28 cellular contexts compared by ENCODE assay signal in genomic region chr17:37118738-37119137, GRCh38.
"Had no signal": no experiment of that assay in that cellular context is flagged by ENCODE, and none has a peak within 500 bp of the region (broad histone marks: within the 10 kb centered on the region; RNA-seq: fewer than 3 reads in every experiment).

No MANE protein-coding gene starts in this region.

- H3K4me1 ChIP-seq: gastrocnemius medialis, right atrium auricular region, uterus had no signal

- H3K27me3 ChIP-seq: dorsolateral prefrontal cortex, gastrocnemius medialis, hepatocyte, right atrium auricular region, uterus had no signal

- H3K9ac ChIP-seq: parathyroid adenoma had no signal

- H3K4me1 Mint-ChIP-seq: activated B cell treated with CpG ODN at 0.5 μM for 24 hours; activated naive CD4-positive, alpha-beta T cell treated with anti-CD3 and anti-CD28 coated beads, Interleukin-2, amount 50 U/mL, for 24 hours; activated naive CD8-positive, alpha-beta T cell treated with anti-CD3 and anti-CD28 coated beads, Interleukin-2, amount 50 U/mL, for 24 hours; central memory CD8-positive, alpha-beta T cell; naive B cell had no signal

- H3K9me3 Mint-ChIP-seq: activated B cell treated with CpG ODN at 0.5 μM for 24 hours; activated CD8-positive, alpha-beta T cell treated with anti-CD3 and anti-CD28 coated beads for 36 hours; activated naive CD4-positive, alpha-beta T cell treated with anti-CD3 and anti-CD28 coated beads, Interleukin-2, amount 50 U/mL, for 24 hours; activated naive CD8-positive, alpha-beta T cell treated with anti-CD3 and anti-CD28 coated beads, Interleukin-2, amount 50 U/mL, for 24 hours; activated T-cell treated with anti-CD3 and anti-CD28 coated beads, Interleukin-2, amount 50 U/mL, for 4 hours; activated T-helper 2 cell treated with anti-CD3 and anti-CD28 coated beads, Interferon-gamma antibody, Interleukin-2, Interleukin-4, amounts not matched to agents 10 μg/mL and 5 μg/mL and 100 μg/mL, durations not matched to agents 14 hours and 24 hours and 36 hours; central memory CD8-positive, alpha-beta T cell; mesothelial cell of epicardium; naive B cell had no signal

- H3K4me2 ChIP-seq: hepatocyte had no signal

- H3K4me3 ChIP-seq: dorsolateral prefrontal cortex, gastrocnemius medialis, hepatocyte, right atrium auricular region, thoracic aorta, uterus had no signal

- H3K27ac Mint-ChIP-seq: activated B cell treated with CpG ODN at 0.5 μM for 24 hours; activated CD8-positive, alpha-beta T cell treated with anti-CD3 and anti-CD28 coated beads for 36 hours; activated naive CD4-positive, alpha-beta T cell treated with anti-CD3 and anti-CD28 coated beads, Interleukin-2, amount 50 U/mL, for 24 hours; activated naive CD8-positive, alpha-beta T cell treated with anti-CD3 and anti-CD28 coated beads, Interleukin-2, amount 50 U/mL, for 24 hours; activated T-helper 2 cell treated with anti-CD3 and anti-CD28 coated beads, Interferon-gamma antibody, Interleukin-2, Interleukin-4, amounts not matched to agents 10 μg/mL and 5 μg/mL and 100 μg/mL, durations not matched to agents 14 hours and 24 hours and 36 hours; mesothelial cell of epicardium had no signal

- H3K36me3 ChIP-seq: uterus had no signal

- H3K79me2 ChIP-seq: hepatocyte, parathyroid adenoma had no signal

- ATAC-seq: activated CD8-positive, alpha-beta T cell treated with anti-CD3 and anti-CD28 coated beads for 36 hours; activated naive CD8-positive, alpha-beta T cell treated with anti-CD3 and anti-CD28 coated beads, Interleukin-2, amount 50 U/mL, for 24 hours; activated T-cell treated with anti-CD3 and anti-CD28 coated beads, Interleukin-2, amount 50 U/mL, for 4 hours; gastrocnemius medialis; left ventricle myocardium superior; stimulated activated naive CD8-positive, alpha-beta T cell treated with anti-CD3 and anti-CD28 coated beads, Interleukin-15, Interleukin-2, amounts not matched to agents 100 U/mL and 50 U/mL, for 24 hours had no signal

- H2AFZ ChIP-seq: hepatocyte, parathyroid adenoma had no signal

- H3K4me3 Mint-ChIP-seq: activated B cell treated with CpG ODN at 0.5 μM for 24 hours; activated CD8-positive, alpha-beta T cell treated with anti-CD3 and anti-CD28 coated beads for 36 hours; activated naive CD4-positive, alpha-beta T cell treated with anti-CD3 and anti-CD28 coated beads, Interleukin-2, amount 50 U/mL, for 24 hours; activated naive CD8-positive, alpha-beta T cell treated with anti-CD3 and anti-CD28 coated beads, Interleukin-2, amount 50 U/mL, for 24 hours; activated T-cell treated with anti-CD3 and anti-CD28 coated beads, Interleukin-2, amount 50 U/mL, for 4 hours; central memory CD8-positive, alpha-beta T cell; mesothelial cell of epicardium; naive B cell had no signal

- H3K27ac ChIP-seq: dorsolateral prefrontal cortex, gastrocnemius medialis, hepatocyte, parathyroid adenoma, right atrium auricular region, thoracic aorta, uterus had no signal

- H3K9me3 ChIP-seq: gastrocnemius medialis, right atrium auricular region, thoracic aorta, uterus had no signal

- H3K27me3 Mint-ChIP-seq: activated B cell treated with CpG ODN at 0.5 μM for 24 hours; activated CD8-positive, alpha-beta T cell treated with anti-CD3 and anti-CD28 coated beads for 36 hours; activated naive CD4-positive, alpha-beta T cell treated with anti-CD3 and anti-CD28 coated beads, Interleukin-2, amount 50 U/mL, for 24 hours; activated naive CD8-positive, alpha-beta T cell treated with anti-CD3 and anti-CD28 coated beads, Interleukin-2, amount 50 U/mL, for 24 hours; central memory CD8-positive, alpha-beta T cell; naive B cell had no signal

- DNase-seq: activated B cell treated with CpG ODN at 0.5 μM for 24 hours; activated CD4-positive, alpha-beta T cell treated with anti-CD3 and anti-CD28 coated beads, Interleukin-2, amount 50 U/mL, for 1 hour; activated CD8-positive, alpha-beta T cell treated with anti-CD3 and anti-CD28 coated beads for 36 hours; activated naive CD8-positive, alpha-beta T cell treated with anti-CD3 and anti-CD28 coated beads, Interleukin-2, amount 50 U/mL, for 24 hours; activated T-cell treated with anti-CD3 and anti-CD28 coated beads, Interleukin-2, amount 50 U/mL, for 4 hours; dorsolateral prefrontal cortex; effector memory CD4-positive, alpha-beta T cell; erythroblast; gastrocnemius medialis; islet precursor cell; left ventricle myocardium superior; naive B cell; occipital lobe; stimulated activated CD4-positive, alpha-beta T cell treated with anti-CD3 and anti-CD28 coated beads, Interleukin-2, amount 100 ng/mL, for 48 hours; stimulated activated naive CD8-positive, alpha-beta T cell treated with anti-CD3 and anti-CD28 coated beads, Interleukin-15, Interleukin-2, amounts not matched to agents 100 U/mL and 50 U/mL, for 24 hours; T-helper 2 cell; trophoblast cell; uterus had no signal

- FAIRE-seq: bronchial epithelial cell, colon had no signal
